In genomic region chr6:165308926-165309731, GRCh38 we compare ENCODE assay signal across 9 cellular contexts. TPM values are rescaled to one million over a fixed set of nuclear protein-coding genes. Genes with fewer than 3 reads are reported as not detected.
DNase-seq lines count a peak whose midpoint lies in the region; ATAC-seq and TF ChIP-seq lines count a peak whose summit lies in the region.
"Had no signal": no experiment of that assay in that cellular context is flagged by ENCODE, and none has a peak within 500 bp of the region (broad histone marks: within the 10 kb centered on the region; RNA-seq: fewer than 3 reads in every experiment).

C6orf118 (minus strand) TSS chr6:165309605; CDS start chr6:165309586, 19 bp downstream.

- no peaks in the 10 kb centered on the region for H3K9me2 ChIP-seq in hepatocyte (replicated peaks; ENCODE audit: insufficient read depth)

- no peaks in the 10 kb centered on the region for H3K36me3 ChIP-seq in BLaER1
- H3K36me3 ChIP-seq in adipocyte (ENCODE audit: control insufficient read depth, insufficient read depth, low read length, severe bottlenecking) = no peaks in the 10 kb centered on the region
- H3K36me3 ChIP-seq in hepatocyte (replicated peaks; ENCODE audit: insufficient read depth, low read depth) = no peaks in the 10 kb centered on the region
- H3K36me3 ChIP-seq in Peyer's patch = no peaks in the 10 kb centered on the region

- H3K9me3 ChIP-seq in BLaER1 (no peaks in the 10 kb centered on the region), adipocyte (ENCODE audit: control insufficient read depth, low read length) (no peaks in the 10 kb centered on the region), hepatocyte (ENCODE audit: low read depth) (no peaks in the 10 kb centered on the region), Peyer's patch (no peaks in the 10 kb centered on the region)

- no peak for TF ChIP-seq POLR2A in NB4 (IDR thresholded peaks at IDR 0.05; ENCODE audit: extremely low read depth, insufficient read length)
- no peak for TF ChIP-seq POLR2A in Peyer's patch (IDR thresholded peaks at IDR 0.05)

- H3K4me2 ChIP-seq in BLaER1 (peak within 1 kb of the TSS; percentile 56), hepatocyte (peak within 1 kb of the TSS; percentile 91)

- H4K20me1 ChIP-seq in BLaER1 (no peaks in the 10 kb centered on the region), hepatocyte (ENCODE audit: insufficient read depth, poor library complexity, severe bottlenecking) (no peaks in the 10 kb centered on the region)

- ATAC-seq in HG02798 (IDR thresholded peaks at IDR 0.05; ENCODE audit: poor library complexity, unreplicated experiment) = no peak
- ATAC-seq: GM12878 had no signal

- peaks cover 10% of the 10 kb centered on the region for H3K4me1 ChIP-seq in BLaER1
- peaks cover 7% of the 10 kb centered on the region for H3K4me1 ChIP-seq in adipocyte (ENCODE audit: control insufficient read depth, insufficient read depth, low read length)
- peaks cover 3% of the 10 kb centered on the region for H3K4me1 ChIP-seq in hepatocyte (ENCODE audit: insufficient read depth)
- H3K4me1 ChIP-seq in Peyer's patch = no peaks in the 10 kb centered on the region

- H3K9ac ChIP-seq in BLaER1 = no peak within 1 kb of the TSS
- H3K9ac ChIP-seq in adipocyte (ENCODE audit: low read length) = no peak within 1 kb of the TSS

- H3K27ac ChIP-seq in BLaER1 (no peak within 1 kb of the TSS), hepatocyte (no peak within 1 kb of the TSS), Peyer's patch (no peak within 1 kb of the TSS)

- H3K79me2 ChIP-seq in hepatocyte = no peaks in the 10 kb centered on the region

- WGBS in hepatocyte (ENCODE audit: low lambda C conversion rate, missing lambda C conversion rate) = 10% methylated on average over 34 of the region's 35 CpGs

- H3K4me3 ChIP-seq in BLaER1 = no peak within 1 kb of the TSS
- H3K4me3 ChIP-seq in NB4 (ENCODE audit: low read depth, low read length) = no peak within 1 kb of the TSS
- peak within 1 kb of the TSS; percentile 79 for H3K4me3 ChIP-seq in adipocyte (ENCODE audit: low read length)
- H3K4me3 ChIP-seq in hepatocyte = peak within 1 kb of the TSS; percentile 6
- peak within 1 kb of the TSS in 2 of 4 donors; percentile 27 to 36 for H3K4me3 ChIP-seq in Peyer's patch
- H3K4me3 ChIP-seq: GM12878 had no signal

- H2AFZ ChIP-seq in hepatocyte = peak within 1 kb of the TSS; percentile 15

- DNase-seq in NB4 (ENCODE audit: low read depth) (peak; percentile 40), adipocyte (ENCODE audit: low read depth) (peak; percentile 32), hepatocyte (ENCODE audit: low spot score) (peak; percentile 86), pulmonary artery endothelial cell (ENCODE audit: low read depth, low spot score) (peak; percentile 29), CD1c-positive myeloid dendritic cell (ENCODE audit: extremely low spot score) (no peak), Peyer's patch (no peak)

- H3K27me3 ChIP-seq in BLaER1 = no peaks in the 10 kb centered on the region
- H3K27me3 ChIP-seq in adipocyte (replicated peaks; ENCODE audit: control insufficient read depth, insufficient read depth, low read length) = peaks cover 10% of the 10 kb centered on the region
- peaks cover 6% of the 10 kb centered on the region for H3K27me3 ChIP-seq in hepatocyte
- H3K27me3 ChIP-seq in Peyer's patch = no peaks in the 10 kb centered on the region

- no peak for TF ChIP-seq CTCF in NB4 (IDR thresholded peaks at IDR 0.05; ENCODE audit: low read depth, low read length)
- no peak for TF ChIP-seq CTCF in hepatocyte (IDR thresholded peaks at IDR 0.05; ENCODE audit: poor library complexity)
- TF ChIP-seq CTCF in Peyer's patch (IDR thresholded peaks at IDR 0.05) = no peak

RNA-seq across cellular contexts. Expression of gene C6orf118, which starts in this region (rescaled TPM):
- total RNA-seq in hepatocyte (not detected in 2 replicates), pulmonary artery endothelial cell (not detected in 2 replicates), Peyer's patch (not detected)
- polyA plus RNA-seq in hepatocyte = not detected in 2 replicates
- total RNA-seq: GM12878 had no signal
- polyA plus RNA-seq: GM12878 had no signal

Comparison
In these comparisons a context has a peak if more than half of its experiments do, and no peak if none do; other contexts are left out.
1. Peak in DNase-seq, H3K4me3 ChIP-seq and H3K4me2 ChIP-seq in hepatocyte; RNA of the gene not detected or under 1 TPM.
2. Peak in DNase-seq in pulmonary artery endothelial cell; RNA of the gene not detected or under 1 TPM.
3. DNase-seq: peak in NB4 (single experiment) and adipocyte (single experiment); none in CD1c-positive myeloid dendritic cell (single experiment) and Peyer's patch (0 of 3).